ENCODE assay signal across 1 cellular context in genomic region chr2:55707751-55708150, GRCh38.
TF ChIP-seq lines count a peak whose summit lies in the region.

No MANE protein-coding gene starts in this region.

TF ChIP-seq in HepG2, 621 proteins besides CTCF, POLR2A, EP300 and RAD21 (continued from another document):
- TF ChIP-seq ARID5B (CRISPR knock-in tag; IDR thresholded peaks at IDR 0.05) (no peak), ETV5 (CRISPR knock-in tag; IDR thresholded peaks at IDR 0.05; ENCODE audit: borderline replicate concordance) (no peak), ZNF234 (CRISPR knock-in tag; conservative IDR thresholded peaks at IDR 0.05) (no peak), MLX (CRISPR knock-in tag; IDR thresholded peaks at IDR 0.05) (no peak), SALL2 (CRISPR knock-in tag; IDR thresholded peaks at IDR 0.05) (no peak), ZBTB2 (CRISPR knock-in tag; IDR thresholded peaks at IDR 0.05; ENCODE audit: low read depth) (no peak), KLF13 (CRISPR knock-in tag; IDR thresholded peaks at IDR 0.05) (no peak)
